ENCODE assay signal across 8 cellular contexts in genomic region chr20:35092524-35093244, GRCh38. TPM values are rescaled to one million over a fixed set of nuclear protein-coding genes. Genes with fewer than 3 reads are reported as not detected.
DNase-seq lines count a peak whose midpoint lies in the region; ATAC-seq lines count a peak whose summit lies in the region.

Gene TRPC4AP (minus strand): TSS chr20:35092807. CDS start chr20:35092781, 26 bp downstream.

- ATAC-seq in GM21447 (IDR thresholded peaks at IDR 0.05; ENCODE audit: unreplicated experiment) = peak; percentile 93

- H3K4me3 ChIP-seq in HUES64 (ENCODE audit: low read length) = peak within 1 kb of the TSS; percentile 94
- H3K4me3 ChIP-seq in esophagus (ENCODE audit: low read depth in 1 of 2, low read length in 2 of 2) = peak within 1 kb of the TSS; percentile 93 to 99
- H3K4me3 ChIP-seq in muscle layer of colon (ENCODE audit: low read depth in 1 of 2, low read length in 2 of 2) = peak within 1 kb of the TSS; percentile 63 to 71

- peak within 1 kb of the TSS; percentile 85 for H3K9ac ChIP-seq in HUES64 (ENCODE audit: low read depth, low read length)
- H3K9ac ChIP-seq in muscle layer of colon (ENCODE audit: low read length) = peak within 1 kb of the TSS; percentile 88

- H3K36me3 ChIP-seq in HUES64 (ENCODE audit: insufficient read depth, low read length) = peaks cover 7% of the 10 kb centered on the region; the same call in 1 of the 2 replicates
- H3K36me3 ChIP-seq in esophagus (ENCODE audit: control insufficient read depth in 2 of 2, insufficient read depth in 2 of 2, low read length in 1 of 2) = no peaks in the 10 kb centered on the region
- H3K36me3 ChIP-seq in muscle layer of colon (ENCODE audit: insufficient read depth, low read length) = no peaks in the 10 kb centered on the region

- H3K4me1 ChIP-seq in HUES64 (ENCODE audit: insufficient read depth, low read length) (peaks cover 21% of the 10 kb centered on the region), esophagus (ENCODE audit: control insufficient read depth in 2 of 2, insufficient read depth in 2 of 2, low read length in 1 of 2) (peaks cover 2 to 7% of the 10 kb centered on the region in 2 donors), muscle layer of colon (ENCODE audit: insufficient read depth, low read length) (peaks cover 26% of the 10 kb centered on the region)

- WGBS in HUES64 = 9% methylated on average over 69 of the region's 69 CpGs
- WGBS in esophagus, 2 donors = 1 to 2% methylated on average over 61 to 69 of the region's 69 CpGs

- no peaks in the 10 kb centered on the region for H3K9me3 ChIP-seq in HUES64 (ENCODE audit: insufficient read depth, low read depth, low read length)
- H3K9me3 ChIP-seq in esophagus (ENCODE audit: control insufficient read depth in 2 of 2, insufficient read depth in 1 of 2, low read depth in 1 of 2, low read length in 1 of 2) = no peaks in the 10 kb centered on the region
- no peaks in the 10 kb centered on the region for H3K9me3 ChIP-seq in muscle layer of colon (ENCODE audit: low read length)

- DNase-seq in DMS153 treated with DMSO at 0.1 percent for 48 hours (lab: John Stamatoyannopoulos, UW; ENCODE audit: unreplicated experiment) (peak; percentile 84), OCI-M1 (lab: John Stamatoyannopoulos, UW) (peak; percentile 95)
- peak; percentile 91 for DNase-seq in activated T-cell treated with anti-CD3 and anti-CD28 coated beads, Interleukin-2, amount 50 U/mL, for 1 hour
- DNase-seq in stimulated activated CD8-positive, alpha-beta memory T cell treated with anti-CD3 and anti-CD28 coated beads, Interleukin-7, amount 100 ng/mL, for 4 hours (ENCODE audit: low read depth in 2 of 2) = peak; percentile 71 to 84

- H3K27ac ChIP-seq in HUES64 (ENCODE audit: low read depth, low read length) = peak within 1 kb of the TSS; percentile 77
- H3K27ac ChIP-seq in esophagus (ENCODE audit: low read depth in 2 of 2, low read length in 1 of 2) = peak within 1 kb of the TSS; percentile 94 to 96
- H3K27ac ChIP-seq in muscle layer of colon (ENCODE audit: low read depth, low read length) = peak within 1 kb of the TSS; percentile 94

- H3K27me3 ChIP-seq in HUES64 (ENCODE audit: insufficient read depth, low read length) (no peaks in the 10 kb centered on the region), esophagus (ENCODE audit: control insufficient read depth in 1 of 2, insufficient read depth in 2 of 2, low read length in 2 of 2) (no peaks in the 10 kb centered on the region), muscle layer of colon (ENCODE audit: control insufficient read depth in 1 of 2, insufficient read depth in 2 of 2, low read length in 2 of 2) (no peaks in the 10 kb centered on the region)

RNA-seq across cellular contexts. Expression of gene TRPC4AP, which starts in this region (rescaled TPM):
- polyA plus RNA-seq in HUES64 (2013, experiment 1 of 2) = 54.4 TPM
- polyA plus RNA-seq in HUES64 (2013, experiment 2 of 2) = 56.4 TPM
- polyA plus RNA-seq in esophagus = 10 to 100 TPM; 25.7 to 26.9 TPM

Comparison
In these comparisons a context has a peak if more than half of its experiments do, and no peak if none do; other contexts are left out.
1. Peak in every context shown above with its lines: DNase-seq, ATAC-seq, H3K4me3 ChIP-seq and H3K27ac ChIP-seq.